31 cellular contexts compared by ENCODE assay signal in the genomic region with DNA sequence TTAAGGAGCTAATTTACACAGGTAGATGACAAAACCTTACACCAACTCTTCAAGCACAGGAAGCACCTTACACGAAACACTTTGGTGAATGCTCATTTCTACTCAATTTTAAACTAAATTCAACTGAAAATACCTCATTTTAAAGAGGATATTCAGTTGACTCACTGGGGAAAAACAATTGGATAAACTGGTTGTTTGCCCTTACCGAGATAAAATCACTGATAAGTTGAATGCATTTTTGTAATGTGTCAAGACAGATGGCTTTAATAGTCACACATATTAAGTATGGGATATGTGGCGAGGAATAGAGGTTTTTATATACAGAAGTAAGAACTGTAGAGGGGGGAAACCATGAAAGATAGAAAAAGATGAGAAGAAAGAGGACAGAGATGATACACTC.
A peak's percentile ranks its signal among the peaks of the same experiment; 100 is the strongest.
DNase-seq lines count a peak whose midpoint lies in the region; TF ChIP-seq lines count a peak whose summit lies in the region.
"Had no signal": no experiment of that assay in that cellular context is flagged by ENCODE, and none has a peak within 500 bp of the region (broad histone marks: within the 10 kb centered on the region; RNA-seq: fewer than 3 reads in every experiment).

No MANE protein-coding gene starts in this region.

- no peaks in the 10 kb centered on the region for H3K36me3 ChIP-seq in HUES6 (ENCODE audit: control insufficient read depth, insufficient read depth, low read length)
- no peaks in the 10 kb centered on the region for H3K36me3 ChIP-seq in transverse colon
- H3K36me3 ChIP-seq: left ventricle myocardium inferior, sigmoid colon, stomach, tibial artery had no signal

- in situ Hi-C loops in transverse colon (cut with MboI; ENCODE audit: low pct_ligation_motif_present in 1 of 4, low pct_unique_long_range_greater_than_20kb in 1 of 4, low sequenced_read_pairs in 3 of 4) = no loop called here

- 39 to 79% methylated on average over 2 to 3 of the region's 3 CpGs for WGBS in transverse colon (ENCODE audit: low coverage in 1 of 2), 2 donors

- H3K9ac ChIP-seq in HUES6 (ENCODE audit: low read length) = no peak overlapping the region

- H3K4me3 ChIP-seq in HUES6 (ENCODE audit: low read depth, low read length) (no peak overlapping the region), fibroblast of the aortic adventitia (ENCODE audit: low read depth, low read length) (no peak overlapping the region), transverse colon (no peak overlapping the region)
- H3K4me3 ChIP-seq: GM12878, left ventricle myocardium inferior, psoas muscle, sigmoid colon, stomach, tibial artery had no signal

- H3K4me1 ChIP-seq in HUES6 (ENCODE audit: control insufficient read depth, insufficient read depth, low read length) = peaks cover 46% of the 10 kb centered on the region
- H3K4me1 ChIP-seq in transverse colon = peaks cover 0 to 59% (median 27%) of the 10 kb centered on the region in 4 donors
- H3K4me1 ChIP-seq: psoas muscle, sigmoid colon, tibial artery had no signal

- intact Hi-C loops in transverse colon (cut with DNase I; ENCODE audit: low total_unique reads) = no loop called here

- peak; percentile 61 for DNase-seq in DMS53 treated with DMSO at 0.1 percent for 48 hours (lab: John Stamatoyannopoulos, UW; ENCODE audit: unreplicated experiment)
- DNase-seq in fibroblast of the aortic adventitia (ENCODE audit: low read depth) = peak; percentile 52
- DNase-seq in transverse colon = no peak
- DNase-seq in kidney tubule cell (ENCODE audit: low spot score) = no peak
- no peak for DNase-seq in NCI-H128 (lab: John Stamatoyannopoulos, UW; ENCODE audit: unreplicated experiment)
- DNase-seq in NCI-H510A treated with DMSO at 0.1 percent for 48 hours (lab: John Stamatoyannopoulos, UW) = no peak
- DNase-seq: activated CD4-positive, alpha-beta T cell treated with anti-CD3 and anti-CD28 coated beads, Interleukin-2, amount 10 ng/mL, durations not matched to agents 24 days and 14 days; activated effector memory CD4-positive, alpha-beta T cell treated with Interleukin-2 at 50 U/mL for 16 hours; anterior cingulate cortex; CD4-positive, alpha-beta T cell; effector CD4-positive, alpha-beta T cell; EL; erythroblast; foreskin fibroblast; head of caudate nucleus; islet precursor cell; Karpas-422; left ventricle myocardium inferior; naive B cell; NCI-H1436; NCI-H226; nucleus accumbens; psoas muscle; sigmoid colon; stimulated activated CD4-positive, alpha-beta T cell treated with anti-CD3 and anti-CD28 coated beads, Interleukin-4, amount 100 ng/mL, for 1 hour; stomach; T-helper 9 cell; tibial artery had no signal

- peak overlapping the region; percentile 24; the same call in 1 of the 2 replicates for H3K27ac ChIP-seq in HUES6 (ENCODE audit: low read depth, low read length)
- H3K27ac ChIP-seq in transverse colon = peak overlapping the region; percentile 0 to 53 (median 20)
- H3K27ac ChIP-seq: HL-60, left ventricle myocardium inferior, psoas muscle, sigmoid colon, stomach, tibial artery had no signal

- TF ChIP-seq CTCF in fibroblast of the aortic adventitia (IDR thresholded peaks at IDR 0.05; ENCODE audit: insufficient read depth, low read length) = no peak
- TF ChIP-seq CTCF in transverse colon (IDR thresholded peaks at IDR 0.05) = no peak

- no peaks in the 10 kb centered on the region for H3K27me3 ChIP-seq in HUES6 (ENCODE audit: control insufficient read depth, insufficient read depth, low read length)
- H3K27me3 ChIP-seq in transverse colon = no peaks in the 10 kb centered on the region
- H3K27me3 ChIP-seq: sigmoid colon, tibial artery had no signal

- no peak for TF ChIP-seq EP300 in transverse colon (IDR thresholded peaks at IDR 0.05; ENCODE audit: low read depth)

- TF ChIP-seq POLR2A in transverse colon (IDR thresholded peaks at IDR 0.05) = no peak

- H3K9me3 ChIP-seq in HUES6 (ENCODE audit: control insufficient read depth, insufficient read depth, low read depth, low read length) (no peaks in the 10 kb centered on the region), transverse colon (no peaks in the 10 kb centered on the region)
- H3K9me3 ChIP-seq: left ventricle myocardium inferior, psoas muscle, sigmoid colon, stomach, tibial artery had no signal

Comparison
In these comparisons a context has a peak if more than half of its experiments do, and no peak if none do; other contexts are left out.
1. DNase-seq: peak in DMS53 treated with DMSO at 0.1 percent for 48 hours (single experiment) and fibroblast of the aortic adventitia (single experiment); none in transverse colon (single experiment), kidney tubule cell (single experiment), NCI-H128 (single experiment) and NCI-H510A treated with DMSO at 0.1 percent for 48 hours (single experiment).